In the genomic region with DNA sequence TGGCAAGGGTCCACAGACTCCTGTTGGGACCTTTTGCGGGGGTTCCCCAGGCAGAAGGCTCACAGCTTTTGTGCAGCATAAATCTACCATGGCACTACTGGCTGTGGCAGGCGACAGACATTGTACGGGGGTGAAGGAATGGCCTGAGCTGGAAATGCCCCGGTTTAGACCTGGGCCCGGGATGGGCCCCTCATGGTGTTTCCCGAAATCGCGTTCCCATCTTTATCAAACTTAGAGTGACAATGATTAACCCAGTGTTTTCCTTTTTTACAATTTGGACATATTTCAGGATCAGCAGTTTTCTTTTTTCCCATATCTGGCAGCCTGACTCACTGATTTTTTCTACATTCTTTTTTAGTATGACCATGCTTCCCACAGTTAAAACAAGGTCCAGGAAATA, we compare ENCODE assay signal across 1 cellular context. TPM values are rescaled to one million over a fixed set of nuclear protein-coding genes. Genes with fewer than 3 reads are reported as not detected.
"Had no signal": no experiment of that assay in that cellular context is flagged by ENCODE, and none has a peak within 500 bp of the region (broad histone marks: within the 10 kb centered on the region; RNA-seq: fewer than 3 reads in every experiment).

No MANE protein-coding gene starts in this region.

RNA-seq across cellular contexts. Expression of a gene that starts 5.5 kb away (rescaled TPM):
- polyA plus RNA-seq: naive thymus-derived CD8-positive, alpha-beta T cell had no signal
